ENCODE assay signal across 32 cellular contexts in genomic region chr4:12956026-12956425, GRCh38.
"Had no signal": no experiment of that assay in that cellular context is flagged by ENCODE, and none has a peak within 500 bp of the region (broad histone marks: within the 10 kb centered on the region; RNA-seq: fewer than 3 reads in every experiment).

No MANE protein-coding gene starts in this region.

- H3K27me3 ChIP-seq: adrenal gland, body of pancreas, brain microvascular endothelial cell, breast epithelium had no signal

- H3K36me3 ChIP-seq: adrenal gland, brain microvascular endothelial cell, breast epithelium had no signal

- H3K4me1 ChIP-seq: adrenal gland, breast epithelium had no signal

- H3K4me3 ChIP-seq: adrenal gland, body of pancreas, breast epithelium had no signal

- DNase-seq: activated B cell treated with CpG ODN at 0.5 μM for 24 hours; activated CD4-positive, alpha-beta memory T cell treated with anti-CD3 and anti-CD28 coated beads for 36 hours; activated CD4-positive, alpha-beta T cell treated with anti-CD3 and anti-CD28 coated beads for 4 hours; activated CD4-positive, alpha-beta T cell treated with anti-CD3 and anti-CD28 coated beads, Interleukin-2, amount 10 ng/mL, durations not matched to agents 24 days and 14 days; activated CD4-positive, alpha-beta T cell treated with anti-CD3 and anti-CD28 coated beads, Interleukin-2, amount 50 U/mL, for 1 hour; activated CD4-positive, alpha-beta T cell treated with anti-CD3 and anti-CD28 coated beads, Interleukin-2, amount 50 U/mL, for 4 hours; activated CD4-positive, CD25-positive, alpha-beta regulatory T cell treated with anti-CD3 and anti-CD28 coated beads, Interleukin-2, amount 50 U/mL, for 72 hours; activated CD8-positive, alpha-beta memory T cell treated with anti-CD3 and anti-CD28 coated beads, Interleukin-2, amount 50 U/mL, for 4 hours; activated CD8-positive, alpha-beta T cell treated with anti-CD3 and anti-CD28 coated beads for 36 hours; activated effector memory CD4-positive, alpha-beta T cell treated with anti-CD3 and anti-CD28 coated beads, Interleukin-2, amount 50 U/mL, for 16 hours; activated gamma-delta T cell treated with Interleukin-2 at 50 U/mL for 16 hours; activated naive CD4-positive, alpha-beta T cell; activated naive CD4-positive, alpha-beta T cell treated with anti-CD3 and anti-CD28 coated beads for 36 hours; activated naive CD4-positive, alpha-beta T cell treated with anti-CD3 and anti-CD28 coated beads, Interleukin-2, amount 50 U/mL, for 16 hours; activated naive CD8-positive, alpha-beta T cell treated with anti-CD3 and anti-CD28 coated beads for 36 hours; activated T-cell treated with anti-CD3 and anti-CD28 coated beads for 4 hours; activated T-cell treated with anti-CD3 and anti-CD28 coated beads, Interleukin-2, amount 50 U/mL, for 1 hour; activated T-cell treated with anti-CD3 and anti-CD28 coated beads, Interleukin-2, amount 50 U/mL, for 4 hours; activated T-cell treated with anti-CD3 and anti-CD28 coated beads, Interleukin-2, amount 50 U/mL, for 72 hours; adrenal gland; amniotic stem cell; aorta; body of pancreas; brain microvascular endothelial cell; central memory CD4-positive, alpha-beta T cell; T-helper 1 cell; T-helper 2 cell; T-helper 9 cell had no signal

- H3K9me3 ChIP-seq: adrenal gland, body of pancreas, breast epithelium had no signal

- ATAC-seq: activated CD8-positive, alpha-beta T cell treated with anti-CD3 and anti-CD28 coated beads for 36 hours; activated naive CD4-positive, alpha-beta T cell treated with anti-CD3 and anti-CD28 coated beads, Interleukin-2, amount 50 U/mL, for 72 hours; activated T-cell treated with anti-CD3 and anti-CD28 coated beads, Interleukin-2, amount 50 U/mL, for 4 hours; activated T-cell treated with anti-CD3 and anti-CD28 coated beads, Interleukin-2, amount 50 U/mL, for 72 hours; activated T-helper 17 cell treated with anti-CD3 and anti-CD28 coated beads, Interleukin-2, amount 50 U/mL, for 72 hours; body of pancreas had no signal

- H3K27ac ChIP-seq: adrenal gland, body of pancreas, brain microvascular endothelial cell, breast epithelium, VCaP had no signal
